ENCODE assay signal across 1 cellular context in the genomic region with DNA sequence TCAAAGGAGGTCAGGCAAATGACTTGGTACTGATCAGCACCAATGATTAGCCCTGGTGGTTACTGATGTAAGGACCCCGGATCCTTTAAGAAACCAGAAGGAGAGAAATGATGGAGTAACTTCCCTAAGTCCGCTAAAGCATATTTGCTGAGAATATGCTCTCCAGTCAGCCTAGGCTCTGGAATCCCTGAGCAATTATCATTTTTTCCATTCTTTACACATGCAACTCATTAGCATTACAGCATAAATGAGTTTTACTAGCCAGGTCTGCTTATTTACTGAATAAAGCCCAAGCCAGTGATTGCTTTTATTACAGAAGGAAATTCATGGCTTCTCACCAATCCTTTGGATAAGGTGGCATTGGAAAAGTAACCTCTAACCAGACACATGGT.
TF ChIP-seq lines count a peak whose summit lies in the region.

No MANE protein-coding gene starts in this region.

TF ChIP-seq in IMR-90, 13 proteins besides CTCF, POLR2A, EP300 and RAD21 (continued from another document):
- TF ChIP-seq, protein P1, sequence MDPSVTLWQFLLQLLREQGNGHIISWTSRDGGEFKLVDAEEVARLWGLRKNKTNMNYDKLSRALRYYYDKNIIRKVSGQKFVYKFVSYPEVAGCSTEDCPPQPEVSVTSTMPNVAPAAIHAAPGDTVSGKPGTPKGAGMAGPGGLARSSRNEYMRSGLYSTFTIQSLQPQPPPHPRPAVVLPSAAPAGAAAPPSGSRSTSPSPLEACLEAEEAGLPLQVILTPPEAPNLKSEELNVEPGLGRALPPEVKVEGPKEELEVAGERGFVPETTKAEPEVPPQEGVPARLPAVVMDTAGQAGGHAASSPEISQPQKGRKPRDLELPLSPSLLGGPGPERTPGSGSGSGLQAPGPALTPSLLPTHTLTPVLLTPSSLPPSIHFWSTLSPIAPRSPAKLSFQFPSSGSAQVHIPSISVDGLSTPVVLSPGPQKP (IDR thresholded peaks at IDR 0.05; ENCODE audit: borderline replicate concordance, low read depth, low read length), result no peak
- TF ChIP-seq MAZ (IDR thresholded peaks at IDR 0.05; ENCODE audit: borderline replicate concordance, low read depth, low read length) (no peak), MXI1 (IDR thresholded peaks at IDR 0.05; ENCODE audit: borderline replicate concordance, low read depth, low read length) (no peak), MAFK (IDR thresholded peaks at IDR 0.05; ENCODE audit: low read depth, low read length) (no peak), BHLHE40 (IDR thresholded peaks at IDR 0.05; ENCODE audit: low read depth, low read length) (no peak), CHD1 (IDR thresholded peaks at IDR 0.05; ENCODE audit: low read depth, low read length) (no peak), SMC3 (IDR thresholded peaks at IDR 0.05; ENCODE audit: low read depth, low read length) (no peak), NFE2L2 (IDR thresholded peaks at IDR 0.05; ENCODE audit: low read depth, low read length) (no peak)
- TF ChIP-seq, protein P2, sequence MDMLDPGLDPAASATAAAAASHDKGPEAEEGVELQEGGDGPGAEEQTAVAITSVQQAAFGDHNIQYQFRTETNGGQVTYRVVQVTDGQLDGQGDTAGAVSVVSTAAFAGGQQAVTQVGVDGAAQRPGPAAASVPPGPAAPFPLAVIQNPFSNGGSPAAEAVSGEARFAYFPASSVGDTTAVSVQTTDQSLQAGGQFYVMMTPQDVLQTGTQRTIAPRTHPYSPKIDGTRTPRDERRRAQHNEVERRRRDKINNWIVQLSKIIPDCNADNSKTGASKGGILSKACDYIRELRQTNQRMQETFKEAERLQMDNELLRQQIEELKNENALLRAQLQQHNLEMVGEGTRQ (IDR thresholded peaks at IDR 0.05; ENCODE audit: low read depth, low read length), result no peak
